18 cellular contexts compared by ENCODE assay signal in genomic region chr20:38135641-38136420, GRCh38. TPM values are rescaled to one million over a fixed set of nuclear protein-coding genes. Genes with fewer than 3 reads are reported as not detected.
DNase-seq lines count a peak whose midpoint lies in the region; ATAC-seq, FAIRE-seq and TF ChIP-seq lines count a peak whose summit lies in the region.
"Had no signal": no experiment of that assay in that cellular context is flagged by ENCODE, and none has a peak within 500 bp of the region (broad histone marks: within the 10 kb centered on the region; RNA-seq: fewer than 3 reads in every experiment).

No MANE protein-coding gene starts in this region.

- CTCF ChIA-PET in IMR-90 (lab: Yijun Ruan, JAX) = interaction anchor here (0.5 kb wide), 1 partner anchor 1688 kb away, joined by 3 read pairs; no protein-coding TSS in a partner anchor

- H3K27ac ChIP-seq in IMR-90 (ENCODE audit: insufficient read depth, low read length) = no peak overlapping the region
- H3K27ac ChIP-seq in astrocyte (ENCODE audit: low read depth, low read length) = peak overlapping the region; percentile 69
- peak overlapping the region; percentile 60 to 77 for H3K27ac ChIP-seq in right atrium auricular region
- H3K27ac ChIP-seq in sigmoid colon = peak overlapping the region in 1 of 4 donors; percentile 7
- no peak overlapping the region for H3K27ac ChIP-seq in caudate nucleus (ENCODE audit: low read depth, low read length)
- H3K27ac ChIP-seq: vagina had no signal

- H4K8ac ChIP-seq in IMR-90 (ENCODE audit: low read depth in 2 of 2, low read length in 2 of 2) = peak overlapping the region in 1 of 2 experiments; percentile 70; a peak in 2 of 4 replicates

- no peak overlapping the region for H3K4me3 Mint-ChIP-seq in astrocyte (ENCODE audit: unreplicated experiment)
- H3K4me3 Mint-ChIP-seq: nephron progenitor cell; stimulated activated naive CD8-positive, alpha-beta T cell treated with anti-CD3 and anti-CD28 coated beads, Interleukin-15, Interleukin-2, amounts not matched to agents 100 ng/mL and 50 ng/mL, for 24 hours had no signal

- H3K79me2 ChIP-seq in astrocyte (ENCODE audit: insufficient read depth, low read length) = no peaks in the 10 kb centered on the region

- H3K4me3 ChIP-seq in IMR-90 (ENCODE audit: insufficient read depth, low read depth, low read length) (no peak overlapping the region), astrocyte (ENCODE audit: insufficient read depth, low read depth, low read length) (no peak overlapping the region), right atrium auricular region (no peak overlapping the region), sigmoid colon (no peak overlapping the region)
- H3K4me3 ChIP-seq: vagina had no signal

- intact Hi-C loops in IMR-90 (cut with micrococcal nuclease) = no loop called here
- intact Hi-C loops in sigmoid colon (cut with DNase I) = no loop called here

- peak overlapping the region; percentile 68 for H4K91ac ChIP-seq in IMR-90 (ENCODE audit: insufficient read depth, low read depth, low read length)

- no peak overlapping the region for H3K23ac ChIP-seq in IMR-90 (ENCODE audit: low read depth, low read length)

- no peak overlapping the region for H3K27ac Mint-ChIP-seq in astrocyte (ENCODE audit: unreplicated experiment)
- H3K27ac Mint-ChIP-seq: nephron progenitor cell; stimulated activated naive CD8-positive, alpha-beta T cell treated with anti-CD3 and anti-CD28 coated beads, Interleukin-15, Interleukin-2, amounts not matched to agents 100 ng/mL and 50 ng/mL, for 24 hours had no signal

- TF ChIP-seq CTCF in IMR-90 (conservative IDR thresholded peaks at IDR 0.05; ENCODE audit: low read depth, low read length) (no peak), astrocyte (IDR thresholded peaks at IDR 0.05; ENCODE audit: insufficient read depth, low read depth, low read length) (no peak), right atrium auricular region (IDR thresholded peaks at IDR 0.05) (no peak), sigmoid colon (IDR thresholded peaks at IDR 0.05) (no peak)

- TF ChIP-seq RAD21 in IMR-90 (IDR thresholded peaks at IDR 0.05; ENCODE audit: low read length) = no peak

- peak overlapping the region; percentile 37 for H2AK9ac ChIP-seq in IMR-90 (replicated peaks; ENCODE audit: low read depth, low read length, poor library complexity)

- ATAC-seq in IMR-90 (ENCODE audit: low read depth) (no peak), left lobe of liver (no peak)

- peak overlapping the region; percentile 93 for H3K4ac ChIP-seq in IMR-90 (ENCODE audit: low read depth, low read length)

- H3K4me1 ChIP-seq in IMR-90 (ENCODE audit: control insufficient read depth, insufficient read depth, low read length) (peaks cover 7% of the 10 kb centered on the region), astrocyte (ENCODE audit: insufficient read depth, low read length) (peaks cover 29% of the 10 kb centered on the region), right atrium auricular region (peaks cover 0 to 46% of the 10 kb centered on the region in 2 donors), sigmoid colon (no peaks in the 10 kb centered on the region)
- H3K4me1 ChIP-seq: vagina had no signal

- TF ChIP-seq POLR2A in IMR-90 (IDR thresholded peaks at IDR 0.05; ENCODE audit: low read depth, low read length) (no peak), sigmoid colon (IDR thresholded peaks at IDR 0.05) (no peak)

- no TSS peak for BruUV-seq in IMR-90 (replicated peaks; lab: Mats Ljungman, UMichigan)

- H3K36me3 ChIP-seq in IMR-90 (ENCODE audit: control insufficient read depth, insufficient read depth, low read length) = peaks cover 72% of the 10 kb centered on the region
- peaks cover 34% of the 10 kb centered on the region for H3K36me3 ChIP-seq in astrocyte (ENCODE audit: insufficient read depth, low read length)
- H3K36me3 ChIP-seq in right atrium auricular region = peaks cover 88% of the 10 kb centered on the region
- H3K36me3 ChIP-seq in sigmoid colon = peaks cover 0 to 64% (median 30%) of the 10 kb centered on the region in 4 donors

- no peak overlapping the region for H3K56ac ChIP-seq in IMR-90 (ENCODE audit: extremely low read depth, insufficient read depth, low read length)

- no peak overlapping the region for H2BK15ac ChIP-seq in IMR-90 (ENCODE audit: low read depth, low read length)

- POLR2A ChIA-PET in IMR-90 (lab: Charles Lee; ENCODE audit: unreplicated experiment) = no interaction called here

- peak overlapping the region; percentile 31; the same call in 1 of the 2 replicates for H2BK20ac ChIP-seq in IMR-90 (ENCODE audit: low read depth, low read length)

- dilution Hi-C loops in IMR-90 (cut with HindIII; ENCODE audit: low sequenced_read_pairs, unreplicated experiment) = no loop called here

- H3K27me3 ChIP-seq in IMR-90 (ENCODE audit: control insufficient read depth, insufficient read depth, low read length) (no peaks in the 10 kb centered on the region), astrocyte (ENCODE audit: insufficient read depth, low read length) (no peaks in the 10 kb centered on the region), right atrium auricular region (no peaks in the 10 kb centered on the region), sigmoid colon (no peaks in the 10 kb centered on the region)
- H3K27me3 ChIP-seq: vagina had no signal

- H3K4me1 Mint-ChIP-seq in astrocyte (ENCODE audit: low read depth, unreplicated experiment) = peaks cover 19% of the 10 kb centered on the region

- no peak for DNase-seq in IMR-90
- DNase-seq in astrocyte (ENCODE audit: low read depth) = no peak
- no peak for DNase-seq in right atrium auricular region (ENCODE audit: low spot score)
- DNase-seq in sigmoid colon = peak; percentile 53
- DNase-seq in caudate nucleus (lab: John Stamatoyannopoulos, UW) = no peak
- DNase-seq in stimulated activated CD4-positive, alpha-beta T cell treated with anti-CD3 and anti-CD28 coated beads, Interleukin-4, amount 100 ng/mL, for 1 hour = no peak
- DNase-seq in putamen (ENCODE audit: low spot score) = no peak
- DNase-seq in left lobe of liver (ENCODE audit: low spot score) = no peak
- DNase-seq: activated CD4-positive, alpha-beta T cell treated with anti-CD3 and anti-CD28 coated beads for 48 hours; activated gamma-delta T cell treated with Interleukin-2 at 50 U/mL for 16 hours; COR-L47; NCI-H2029; NCI-H510A treated with DMSO at 0.1 percent for 48 hours; nephron progenitor cell had no signal

- H3K9ac ChIP-seq in IMR-90 (ENCODE audit: low read depth, low read length) (no peak overlapping the region), astrocyte (ENCODE audit: low read length) (no peak overlapping the region)

- no peak overlapping the region for H4K5ac ChIP-seq in IMR-90 (ENCODE audit: low read depth, low read length)

- WGBS in IMR-90 (ENCODE audit: extremely low coverage in 2 of 2, insufficient read length in 1 of 2), 2 experiments = 91% methylated on average over 25 of the region's 29 CpGs; no CpG with 5 or more reads in 1 of the 2 experiments
- 65 to 84% methylated on average over 29 of the region's 29 CpGs for WGBS in sigmoid colon, 2 donors

- in situ Hi-C loops in IMR-90 (cut with MboI; ENCODE audit: low sequenced_read_pairs) = no loop called here

- H4K20me1 ChIP-seq in IMR-90 (ENCODE audit: insufficient read depth, low read length) = no peaks in the 10 kb centered on the region
- no peaks in the 10 kb centered on the region for H4K20me1 ChIP-seq in astrocyte (ENCODE audit: insufficient read depth, low read length)

- no peak for TF ChIP-seq EP300 in sigmoid colon (IDR thresholded peaks at IDR 0.05)

- H2BK5ac ChIP-seq in IMR-90 (ENCODE audit: low read depth, low read length, poor library complexity, severe bottlenecking) = no peak overlapping the region

- H3K4me2 ChIP-seq in IMR-90 (ENCODE audit: low read depth, low read length) = no peak overlapping the region
- no peak overlapping the region for H3K4me2 ChIP-seq in astrocyte (ENCODE audit: low read length)

- H3K9me3 ChIP-seq in IMR-90 (ENCODE audit: control insufficient read depth, insufficient read depth, low read length) (no peaks in the 10 kb centered on the region), astrocyte (ENCODE audit: insufficient read depth, low read depth, low read length) (no peaks in the 10 kb centered on the region), right atrium auricular region (no peaks in the 10 kb centered on the region), sigmoid colon (no peaks in the 10 kb centered on the region)
- H3K9me3 ChIP-seq: vagina had no signal

- peak overlapping the region; percentile 85; the same call in 1 of the 2 replicates for H3K14ac ChIP-seq in IMR-90 (replicated peaks; ENCODE audit: low read depth, low read length)

- H3K27me3 Mint-ChIP-seq in astrocyte (ENCODE audit: low read depth, unreplicated experiment) = no peaks in the 10 kb centered on the region
- H3K27me3 Mint-ChIP-seq: stimulated activated naive CD8-positive, alpha-beta T cell treated with anti-CD3 and anti-CD28 coated beads, Interleukin-15, Interleukin-2, amounts not matched to agents 100 ng/mL and 50 ng/mL, for 24 hours had no signal

- no peak for FAIRE-seq in astrocyte (lab: Jason Lieb, UNC)
- FAIRE-seq: colon, frontal cortex had no signal

- H3K9me1 ChIP-seq in IMR-90 (ENCODE audit: insufficient read depth, low read length) = peaks cover 20% of the 10 kb centered on the region

- peaks cover 0 to 10% of the 10 kb centered on the region in 2 experiments; a peak in 2 of 4 replicates for H3K79me1 ChIP-seq in IMR-90 (ENCODE audit: low read depth in 1 of 2, low read length in 2 of 2)

- H2AFZ ChIP-seq in IMR-90 (replicated peaks; ENCODE audit: low read length, poor library complexity) (no peak overlapping the region), astrocyte (ENCODE audit: low read depth, low read length) (no peak overlapping the region)

- peak overlapping the region; percentile 94 for H2BK120ac ChIP-seq in IMR-90 (ENCODE audit: low read depth, low read length)

- H3K9me3 Mint-ChIP-seq in astrocyte (ENCODE audit: unreplicated experiment) = peaks cover 5% of the 10 kb centered on the region
- H3K9me3 Mint-ChIP-seq: nephron progenitor cell; stimulated activated naive CD8-positive, alpha-beta T cell treated with anti-CD3 and anti-CD28 coated beads, Interleukin-15, Interleukin-2, amounts not matched to agents 100 ng/mL and 50 ng/mL, for 24 hours had no signal

- peak overlapping the region; percentile 87 for H2AK5ac ChIP-seq in IMR-90 (ENCODE audit: low read depth, low read length)

- peaks cover 11% of the 10 kb centered on the region for H3K36me3 Mint-ChIP-seq in astrocyte (ENCODE audit: low read depth, unreplicated experiment)

- H3K18ac ChIP-seq in IMR-90 (ENCODE audit: low read depth, low read length) = no peak overlapping the region

TF ChIP-seq in IMR-90, 13 proteins besides CTCF, POLR2A, EP300 and RAD21 (continues in another document):
- TF ChIP-seq CEBPB (IDR thresholded peaks at IDR 0.05; ENCODE audit: low read depth, low read length) (no peak), FOS (IDR thresholded peaks at IDR 0.05; ENCODE audit: low read depth, low read length) (no peak)

RNA-seq across cellular contexts. Expression of gene TGM2, which starts 29.2 kb away (rescaled TPM):
- total RNA-seq in IMR-90 (2012; rRNA removed) = 237 and 268 TPM in 2 replicates
- 239 and 292 TPM in 2 replicates for polyA plus RNA-seq in IMR-90 (2012; rRNA removed)
- 370 and 502 TPM in 2 replicates for polyA plus RNA-seq in IMR-90 (2012; cell fraction: cytosol; rRNA removed)
- polyA plus RNA-seq in IMR-90 (2012; cell fraction: nucleus; rRNA removed; ENCODE audit: low replicate concordance) = 218 and 328 TPM in 2 replicates
- 48.2 and 98.9 TPM in 2 replicates for total RNA-seq in astrocyte
- 1,000 to 10,000 TPM in 1 of 2 donors, 100 to 1,000 TPM in 1; 680 to 1,303 TPM for total RNA-seq in right atrium auricular region
- total RNA-seq in sigmoid colon = 100 to 1,000 TPM in 2 of 4 donors, 10 to 100 TPM in 2; 14.8 to 104 (median 60.7) TPM
- polyA plus RNA-seq in sigmoid colon = 10 to 100 TPM in 1 of 3 donors, 1 to 10 TPM in 2; 6.5 to 71.1 (median 7.2) TPM
- total RNA-seq in left lobe of liver = 193 TPM

Comparison
In these comparisons a context has a peak if more than half of its experiments do, and no peak if none do; other contexts are left out.
1. H3K27ac ChIP-seq: peak in astrocyte (single experiment) and right atrium auricular region (2 of 2); none in IMR-90 (single experiment) and caudate nucleus (single experiment).